In genomic region chr2:215367647-215368492, GRCh38 we compare ENCODE assay signal across 18 cellular contexts. TPM values are rescaled to one million over a fixed set of nuclear protein-coding genes. Genes with fewer than 3 reads are reported as not detected.
A peak's percentile ranks its signal among the peaks of the same experiment; 100 is the strongest.
DNase-seq lines count a peak whose midpoint lies in the region; ATAC-seq, FAIRE-seq and TF ChIP-seq lines count a peak whose summit lies in the region.
"Had no signal": no experiment of that assay in that cellular context is flagged by ENCODE, and none has a peak within 500 bp of the region (broad histone marks: within the 10 kb centered on the region; RNA-seq: fewer than 3 reads in every experiment).

No MANE protein-coding gene starts in this region.

- ATAC-seq in HG02571 (IDR thresholded peaks at IDR 0.05; ENCODE audit: unreplicated experiment) = no peak
- no peak for ATAC-seq in stimulated activated naive CD8-positive, alpha-beta T cell treated with anti-CD3 and anti-CD28 coated beads, Interleukin-15, amount 100 ng/mL, for 72 hours
- ATAC-seq in GM19455 (IDR thresholded peaks at IDR 0.05; ENCODE audit: unreplicated experiment) = no peak
- ATAC-seq: PC-3; stimulated activated naive CD8-positive, alpha-beta T cell treated with anti-CD3 and anti-CD28 coated beads, Interleukin-15, Interleukin-2, amounts not matched to agents 100 U/mL and 50 U/mL, for 24 hours had no signal

- peak overlapping the region; percentile 35; the same call in 1 of the 2 replicates for H3K4me3 Mint-ChIP-seq in HFFc6
- H3K4me3 Mint-ChIP-seq in stimulated activated naive CD8-positive, alpha-beta T cell treated with anti-CD3 and anti-CD28 coated beads, Interleukin-15, amount 100 ng/mL, for 72 hours = no peak overlapping the region
- H3K4me3 Mint-ChIP-seq: activated naive CD8-positive, alpha-beta T cell treated with anti-CD3 and anti-CD28 coated beads, Interleukin-2, amount 10 ng/mL, durations not matched to agents 7 days and 5 days; activated T-cell treated with anti-CD3 and anti-CD28 coated beads, Interleukin-2, amount 50 U/mL, for 24 hours had no signal

- peaks cover 80% of the 10 kb centered on the region for H3K4me1 Mint-ChIP-seq in HFFc6 (ENCODE audit: low read depth)
- no peaks in the 10 kb centered on the region for H3K4me1 Mint-ChIP-seq in stimulated activated naive CD8-positive, alpha-beta T cell treated with anti-CD3 and anti-CD28 coated beads, Interleukin-15, amount 100 ng/mL, for 72 hours
- H3K4me1 Mint-ChIP-seq: activated naive CD8-positive, alpha-beta T cell treated with anti-CD3 and anti-CD28 coated beads, Interleukin-2, amount 10 ng/mL, durations not matched to agents 7 days and 5 days had no signal

- DNase-seq in AG09319 (ENCODE audit: extremely low read depth, low read depth) (peak; percentile 15), HFFc6 (peak; percentile 86), bronchial epithelial cell (ENCODE audit: low read depth) (no peak), iris pigment epithelial cell (ENCODE audit: low read depth) (peak; percentile 75), erythroblast (lab: John Stamatoyannopoulos, UW) (no peak)
- DNase-seq in stimulated activated naive CD8-positive, alpha-beta T cell treated with anti-CD3 and anti-CD28 coated beads, Interleukin-15, amount 100 ng/mL, for 72 hours = no peak
- DNase-seq: activated naive CD8-positive, alpha-beta T cell treated with anti-CD3 and anti-CD28 coated beads, Interleukin-2, amount 10 ng/mL, durations not matched to agents 7 days and 5 days; activated T-cell treated with anti-CD3 and anti-CD28 coated beads, Interleukin-2, amount 50 U/mL, for 24 hours; AML-193; NCI-H187; NCI-H526; ovary; PC-3; stimulated activated CD4-positive, alpha-beta T cell treated with anti-CD3 and anti-CD28 coated beads, Interleukin-12 subunit alpha, Interleukin-12 subunit beta, amount 100 ng/mL, for 4 hours; stimulated activated naive CD8-positive, alpha-beta T cell treated with anti-CD3 and anti-CD28 coated beads, Interleukin-15, Interleukin-2, amounts not matched to agents 100 U/mL and 50 U/mL, for 24 hours had no signal

- TF ChIP-seq CTCF in AG09319 (IDR thresholded peaks at IDR 0.05; ENCODE audit: low read depth, low read length) (no peak), HFFc6 (IDR thresholded peaks at IDR 0.05) (no peak), bronchial epithelial cell (IDR thresholded peaks at IDR 0.05; ENCODE audit: insufficient read depth, low read length, severe bottlenecking) (no peak)

- peaks cover 80% of the 10 kb centered on the region for H3K36me3 Mint-ChIP-seq in HFFc6 (ENCODE audit: low read depth)

- peak; percentile 32 for FAIRE-seq in bronchial epithelial cell (lab: Jason Lieb, UNC)
- FAIRE-seq: urothelium cell line had no signal

- no peaks in the 10 kb centered on the region; the same call in 1 of the 2 replicates for H3K9me3 Mint-ChIP-seq in HFFc6
- no peaks in the 10 kb centered on the region for H3K9me3 Mint-ChIP-seq in stimulated activated naive CD8-positive, alpha-beta T cell treated with anti-CD3 and anti-CD28 coated beads, Interleukin-15, amount 100 ng/mL, for 72 hours
- H3K9me3 Mint-ChIP-seq: activated naive CD8-positive, alpha-beta T cell treated with anti-CD3 and anti-CD28 coated beads, Interleukin-2, amount 10 ng/mL, durations not matched to agents 7 days and 5 days; activated T-cell treated with anti-CD3 and anti-CD28 coated beads, Interleukin-2, amount 50 U/mL, for 24 hours had no signal

- H3K36me3 ChIP-seq in bronchial epithelial cell (ENCODE audit: control insufficient read depth, insufficient read depth, low read length) = peaks cover 7% of the 10 kb centered on the region
- H3K36me3 ChIP-seq: ovary had no signal

- H3K4me3 ChIP-seq in bronchial epithelial cell (ENCODE audit: low read depth, low read length) = no peak overlapping the region
- H3K4me3 ChIP-seq: ovary had no signal

- peaks cover 36% of the 10 kb centered on the region for H3K27me3 Mint-ChIP-seq in HFFc6 (ENCODE audit: insufficient read depth)
- no peaks in the 10 kb centered on the region for H3K27me3 Mint-ChIP-seq in stimulated activated naive CD8-positive, alpha-beta T cell treated with anti-CD3 and anti-CD28 coated beads, Interleukin-15, amount 100 ng/mL, for 72 hours
- H3K27me3 Mint-ChIP-seq: activated naive CD8-positive, alpha-beta T cell treated with anti-CD3 and anti-CD28 coated beads, Interleukin-2, amount 10 ng/mL, durations not matched to agents 7 days and 5 days; activated T-cell treated with anti-CD3 and anti-CD28 coated beads, Interleukin-2, amount 50 U/mL, for 24 hours had no signal

- peak overlapping the region; percentile 78 for H3K27ac Mint-ChIP-seq in HFFc6
- no peak overlapping the region for H3K27ac Mint-ChIP-seq in stimulated activated naive CD8-positive, alpha-beta T cell treated with anti-CD3 and anti-CD28 coated beads, Interleukin-15, amount 100 ng/mL, for 72 hours
- H3K27ac Mint-ChIP-seq: activated naive CD8-positive, alpha-beta T cell treated with anti-CD3 and anti-CD28 coated beads, Interleukin-2, amount 10 ng/mL, durations not matched to agents 7 days and 5 days; activated T-cell treated with anti-CD3 and anti-CD28 coated beads, Interleukin-2, amount 50 U/mL, for 24 hours had no signal

- no peaks in the 10 kb centered on the region for H3K27me3 ChIP-seq in bronchial epithelial cell (ENCODE audit: control insufficient read depth, insufficient read depth, low read length)
- H3K27me3 ChIP-seq: ovary had no signal

- no peak for TF ChIP-seq POLR2A in erythroblast (IDR thresholded peaks at IDR 0.05; ENCODE audit: low read length)

RNA-seq across cellular contexts. Expression of gene ATIC, which starts 56.0 kb away (rescaled TPM):
- 100 to 1,000 TPM; 137 to 156 (median 150) TPM for total RNA-seq in HFFc6 (2021; fragmentation: NEBNext Ultra II Directional; extraction: Animal tissue kit (Norgen Biotek cat#: 25700))
- 18.7 and 35.0 TPM in 2 replicates for total RNA-seq in bronchial epithelial cell

Comparison
In these comparisons a context has a peak if more than half of its experiments do, and no peak if none do; other contexts are left out.
1. DNase-seq: peak in AG09319 (single experiment), HFFc6 (single experiment) and iris pigment epithelial cell (single experiment); none in bronchial epithelial cell (single experiment), stimulated activated naive CD8-positive, alpha-beta T cell treated with anti-CD3 and anti-CD28 coated beads, Interleukin-15, amount 100 ng/mL, for 72 hours (0 of 2) and erythroblast (0 of 2).